Comparison of ENCODE assay signal across 29 cellular contexts in genomic region chr11:111785886-111786412, GRCh38. TPM values are rescaled to one million over a fixed set of nuclear protein-coding genes. Genes with fewer than 3 reads are reported as not detected.
DNase-seq lines count a peak whose midpoint lies in the region; ATAC-seq lines count a peak whose summit lies in the region.
"Had no signal": no experiment of that assay in that cellular context is flagged by ENCODE, and none has a peak within 500 bp of the region (broad histone marks: within the 10 kb centered on the region; RNA-seq: fewer than 3 reads in every experiment).

No MANE protein-coding gene starts in this region.

- H3K27me3 Mint-ChIP-seq in central memory CD8-positive, alpha-beta T cell, result no peaks in the 10 kb centered on the region
- H3K27me3 Mint-ChIP-seq: activated CD4-positive, alpha-beta memory T cell treated with anti-CD3 and anti-CD28 coated beads for 36 hours; activated naive CD4-positive, alpha-beta T cell treated with anti-CD3 and anti-CD28 coated beads, Interleukin-2, amount 50 U/mL, for 24 hours; B cell; natural killer cell treated with Interleukin-12 subunit alpha and Interleukin-12 subunit beta and Interleukin-15 and Interleukin-18, amount 100 ng/mL, for 72 hours; stimulated activated naive B cell treated with anti-CD40 and anti-IgM and Interleukin-4, amounts not matched to agents 10 μg/mL and 1 μg/mL and 100 μg/mL, for 72 hours had no signal

- 87% methylated on average over 2 of the region's 2 CpGs for WGBS in right cardiac atrium

- H3K4me1 Mint-ChIP-seq in central memory CD8-positive, alpha-beta T cell, result no peaks in the 10 kb centered on the region
- H3K4me1 Mint-ChIP-seq: activated naive CD4-positive, alpha-beta T cell treated with anti-CD3 and anti-CD28 coated beads, Interleukin-2, amount 50 U/mL, for 24 hours; B cell; stimulated activated naive B cell treated with anti-CD40 and anti-IgM and Interleukin-4, amounts not matched to agents 10 μg/mL and 1 μg/mL and 100 μg/mL, for 72 hours had no signal

- no peaks in the 10 kb centered on the region for H3K4me1 ChIP-seq in right cardiac atrium (ENCODE audit: control insufficient read depth, insufficient read depth, low read length)
- H3K4me1 ChIP-seq: foreskin keratinocyte had no signal

- peaks cover 7% of the 10 kb centered on the region for H3K36me3 Mint-ChIP-seq in central memory CD8-positive, alpha-beta T cell (ENCODE audit: insufficient read depth)

- peak overlapping the region; percentile 80 for H3K27ac ChIP-seq in right cardiac atrium (ENCODE audit: low read length)
- H3K27ac ChIP-seq: foreskin keratinocyte had no signal

- ATAC-seq in central memory CD8-positive, alpha-beta T cell (replicated peaks; ENCODE audit: extremely low read depth, poor library complexity, severe bottlenecking), result no peak
- ATAC-seq in right cardiac atrium, result peak in 1 of 2 donors; percentile 27
- no peak for ATAC-seq in HG02852 (IDR thresholded peaks at IDR 0.05; ENCODE audit: unreplicated experiment)
- ATAC-seq in HG03354 (IDR thresholded peaks at IDR 0.05; ENCODE audit: poor library complexity, severe bottlenecking, unreplicated experiment), result no peak
- ATAC-seq: esophagus mucosa; foreskin keratinocyte; natural killer cell treated with Interleukin-12 subunit alpha and Interleukin-12 subunit beta and Interleukin-15 and Interleukin-18, amount 100 ng/mL, for 72 hours; sciatic nerve; stimulated activated naive B cell treated with anti-CD40 and anti-IgM and Interleukin-4, amounts not matched to agents 10 μg/mL and 1 μg/mL and 100 μg/mL, for 72 hours had no signal

- intact Hi-C loops in right cardiac atrium (cut with DNase I), result loop anchor here in 1 of 4 donors (10.0 kb wide), 1 partner anchor 49 kb away; no protein-coding TSS in a partner anchor

- no peak overlapping the region for H3K4me3 ChIP-seq in right cardiac atrium (ENCODE audit: low read length)

- DNase-seq in DMS 273 (lab: John Stamatoyannopoulos, UW; ENCODE audit: unreplicated experiment), result peak; percentile 66
- no peak for DNase-seq in central memory CD8-positive, alpha-beta T cell (ENCODE audit: low spot score in 2 of 2)
- no peak for DNase-seq in right cardiac atrium
- DNase-seq in pons (ENCODE audit: low spot score), result peak; percentile 22
- no peak for DNase-seq in COLO668 (lab: John Stamatoyannopoulos, UW; ENCODE audit: unreplicated experiment)
- DNase-seq in KBM-7, result no peak
- DNase-seq: activated CD4-positive, alpha-beta memory T cell treated with anti-CD3 and anti-CD28 coated beads for 36 hours; activated CD8-positive, alpha-beta memory T cell treated with anti-CD3 and anti-CD28 coated beads, Interleukin-2, amount 50 U/mL, for 48 hours; amygdala; cortex of kidney; endodermal cell; foreskin keratinocyte; GDM1; hippocampal formation; IMR-90; NCI-H1092; NCI-H187; NCI-H526; stimulated activated CD4-positive, alpha-beta T cell treated with anti-CD3 and anti-CD28 coated beads, Interleukin-4, amount 100 ng/mL, for 4 hours; stimulated activated naive B cell treated with anti-CD40 and anti-IgM and Interleukin-4, amounts not matched to agents 10 μg/mL and 1 μg/mL and 100 μg/mL, for 72 hours; T-helper 1 cell had no signal

- H3K9me3 Mint-ChIP-seq in central memory CD8-positive, alpha-beta T cell, result no peaks in the 10 kb centered on the region
- H3K9me3 Mint-ChIP-seq: activated CD4-positive, alpha-beta memory T cell treated with anti-CD3 and anti-CD28 coated beads for 36 hours; activated naive CD4-positive, alpha-beta T cell treated with anti-CD3 and anti-CD28 coated beads, Interleukin-2, amount 50 U/mL, for 24 hours; activated T-helper 2 cell treated with anti-CD3 and anti-CD28 coated beads, Interferon-gamma antibody, Interleukin-2, Interleukin-4, amounts not matched to agents 10 μg/mL and 5 μg/mL and 100 μg/mL, durations not matched to agents 14 hours and 24 hours and 36 hours; endodermal cell; natural killer cell treated with Interleukin-12 subunit alpha and Interleukin-12 subunit beta and Interleukin-15 and Interleukin-18, amount 100 ng/mL, for 72 hours; stimulated activated naive B cell treated with anti-CD40 and anti-IgM and Interleukin-4, amounts not matched to agents 10 μg/mL and 1 μg/mL and 100 μg/mL, for 72 hours had no signal

- H3K9me3 ChIP-seq in right cardiac atrium (ENCODE audit: control insufficient read depth, low read length), result no peaks in the 10 kb centered on the region

- no peaks in the 10 kb centered on the region for H3K27me3 ChIP-seq in right cardiac atrium (ENCODE audit: control insufficient read depth, insufficient read depth)
- H3K27me3 ChIP-seq: foreskin keratinocyte had no signal

- no peak overlapping the region for H3K4me3 Mint-ChIP-seq in central memory CD8-positive, alpha-beta T cell
- H3K4me3 Mint-ChIP-seq: activated CD4-positive, alpha-beta memory T cell treated with anti-CD3 and anti-CD28 coated beads for 36 hours; activated naive CD4-positive, alpha-beta T cell treated with anti-CD3 and anti-CD28 coated beads, Interleukin-2, amount 50 U/mL, for 24 hours; B cell; endodermal cell; natural killer cell treated with Interleukin-12 subunit alpha and Interleukin-12 subunit beta and Interleukin-15 and Interleukin-18, amount 100 ng/mL, for 72 hours; stimulated activated naive B cell treated with anti-CD40 and anti-IgM and Interleukin-4, amounts not matched to agents 10 μg/mL and 1 μg/mL and 100 μg/mL, for 72 hours had no signal

- H3K27ac Mint-ChIP-seq in central memory CD8-positive, alpha-beta T cell (ENCODE audit: low read depth), result peak overlapping the region; percentile 44
- H3K27ac Mint-ChIP-seq: activated CD4-positive, alpha-beta memory T cell treated with anti-CD3 and anti-CD28 coated beads for 36 hours; activated naive CD4-positive, alpha-beta T cell treated with anti-CD3 and anti-CD28 coated beads, Interleukin-2, amount 50 U/mL, for 24 hours; activated T-helper 2 cell treated with anti-CD3 and anti-CD28 coated beads, Interferon-gamma antibody, Interleukin-2, Interleukin-4, amounts not matched to agents 10 μg/mL and 5 μg/mL and 100 μg/mL, durations not matched to agents 14 hours and 24 hours and 36 hours; B cell; endodermal cell; natural killer cell treated with Interleukin-12 subunit alpha and Interleukin-12 subunit beta and Interleukin-15 and Interleukin-18, amount 100 ng/mL, for 72 hours; stimulated activated naive B cell treated with anti-CD40 and anti-IgM and Interleukin-4, amounts not matched to agents 10 μg/mL and 1 μg/mL and 100 μg/mL, for 72 hours had no signal

- in situ Hi-C loops in KBM-7 (cut with MboI; ENCODE audit: low pct_unique_long_range_greater_than_20kb, low sequenced_read_pairs), result loop anchor here (25.0 kb wide), 1 partner anchor 199 kb away; no protein-coding TSS in a partner anchor

RNA-seq across cellular contexts. Expression of gene PPP2R1B, which starts 19.8 kb away (rescaled TPM):
- total RNA-seq in right cardiac atrium, result 10 to 100 TPM in 2 of 4 donors, 1 to 10 TPM in 2; 9.6 to 19.7 (median 10.3) TPM
- polyA plus RNA-seq in right cardiac atrium, result 5.7 TPM

Comparison
In these comparisons a context has a peak if more than half of its experiments do, and no peak if none do; other contexts are left out.
1. DNase-seq: peak in DMS 273 (single experiment) and pons (single experiment); none in central memory CD8-positive, alpha-beta T cell (0 of 2), right cardiac atrium (0 of 3), COLO668 (single experiment) and KBM-7 (single experiment).